Comparison of ENCODE assay signal across 15 cellular contexts in genomic region chr6:3635482-3635881, GRCh38.
A peak's percentile ranks its signal among the peaks of the same experiment; 100 is the strongest.
DNase-seq lines count a peak whose midpoint lies in the region; ATAC-seq and TF ChIP-seq lines count a peak whose summit lies in the region.
"Had no signal": no experiment of that assay in that cellular context is flagged by ENCODE, and none has a peak within 500 bp of the region (broad histone marks: within the 10 kb centered on the region; RNA-seq: fewer than 3 reads in every experiment).

No MANE protein-coding gene starts in this region.

- no peaks in the 10 kb centered on the region for H3K4me1 Mint-ChIP-seq in WTC11

- no peaks in the 10 kb centered on the region for H3K79me2 ChIP-seq in PC-3 (ENCODE audit: low read length)

- H3K36me3 Mint-ChIP-seq in WTC11, result no peaks in the 10 kb centered on the region

- H3K36me3 ChIP-seq in PC-3 (ENCODE audit: low read depth, low read length), result no peaks in the 10 kb centered on the region

- no peaks in the 10 kb centered on the region for H3K4me1 ChIP-seq in PC-3 (ENCODE audit: insufficient read depth, low read length)
- H3K4me1 ChIP-seq: Caco-2 had no signal

- no TSS peak for BruUV-seq in PC-3 (replicated peaks; lab: Mats Ljungman, UMichigan)

- no peak overlapping the region for H3K4me3 ChIP-seq in PC-3 (ENCODE audit: low read length)

- peaks cover 13% of the 10 kb centered on the region for H3K9me3 Mint-ChIP-seq in WTC11
- H3K9me3 Mint-ChIP-seq: CD4-positive, alpha-beta T cell; H9 had no signal

- peaks cover 2% of the 10 kb centered on the region; the same call in 1 of the 2 replicates for H3K27me3 Mint-ChIP-seq in WTC11 (ENCODE audit: low read depth)

- no peak overlapping the region for H3K27ac ChIP-seq in PC-3 (ENCODE audit: low read length)
- H3K27ac ChIP-seq: C4-2B, HL-60 had no signal

- CTCF ChIA-PET in PC-3 (lab: Charles Lee) (no interaction called here), WTC11 (lab: Charles Lee) (no interaction called here)

- H3K4me2 ChIP-seq in PC-3 (ENCODE audit: low read length), result no peak overlapping the region

- ATAC-seq in PC-3 (no peak), WTC11 (no peak)

- H3F3A ChIP-seq in PC-3 (ENCODE audit: low read length, unreplicated experiment), result no peaks in the 10 kb centered on the region

- no peaks in the 10 kb centered on the region for H3K27me3 ChIP-seq in PC-3 (ENCODE audit: low read length)

- POLR2A ChIA-PET in PC-3 (lab: Charles Lee; ENCODE audit: unreplicated experiment), result no interaction called here
- POLR2A ChIA-PET in WTC11 (lab: Charles Lee), result no interaction called here

- no peak overlapping the region for H3K27ac Mint-ChIP-seq in WTC11
- H3K27ac Mint-ChIP-seq: CD4-positive, alpha-beta T cell; H9 had no signal

- H3K4me3 Mint-ChIP-seq in WTC11, result no peak overlapping the region
- H3K4me3 Mint-ChIP-seq: CD4-positive, alpha-beta T cell; H9 had no signal

- 0 out of 2 replicates have a peak overlapping the region, but pooled peaks have one; percentile 1 for H2AFZ ChIP-seq in PC-3 (ENCODE audit: low read length)

- no peak for TF ChIP-seq CTCF in PC-3 (conservative IDR thresholded peaks at IDR 0.05; ENCODE audit: low read depth, low read length)
- no peak for TF ChIP-seq CTCF in WTC11 (IDR thresholded peaks at IDR 0.05)

- no peaks in the 10 kb centered on the region for H3K9me3 ChIP-seq in PC-3 (ENCODE audit: low read length)
- H3K9me3 ChIP-seq: Caco-2 had no signal

- DNase-seq in PC-3, result no peak
- peak; percentile 46 for DNase-seq in globus pallidus (ENCODE audit: low spot score)
- DNase-seq in midbrain (lab: John Stamatoyannopoulos, UW), result peak; percentile 20
- DNase-seq in NCI-H69 (lab: John Stamatoyannopoulos, UW), result no peak
- DNase-seq in pons (ENCODE audit: low spot score), result no peak
- no peak for DNase-seq in WTC11 (ENCODE audit: low spot score)
- no peak for DNase-seq in T-helper 9 cell
- DNase-seq: ACHN; Caco-2; CD4-positive, alpha-beta T cell; GDM1; GOT3; H9 had no signal

- no peaks in the 10 kb centered on the region for H4K20me1 ChIP-seq in PC-3 (ENCODE audit: low read length)

- H3K9ac ChIP-seq in PC-3 (ENCODE audit: low read length), result no peak overlapping the region

- H3K9me2 ChIP-seq in PC-3 (replicated peaks; ENCODE audit: low read length), result no peaks in the 10 kb centered on the region

- intact Hi-C loops in PC-3 (cut with micrococcal nuclease), result no loop called here

TF ChIP-seq in WTC11, 78 proteins besides CTCF, POLR2A, EP300 and RAD21 (continues in another document):
- TF ChIP-seq CREM (CRISPR knock-in tag; IDR thresholded peaks at IDR 0.05), result no peak
- TF ChIP-seq ATF3 (CRISPR knock-in tag; conservative IDR thresholded peaks at IDR 0.05), result no peak
- TF ChIP-seq MLX (CRISPR knock-in tag; IDR thresholded peaks at IDR 0.05), result no peak
- TF ChIP-seq NFE2L1 (CRISPR knock-in tag; IDR thresholded peaks at IDR 0.05), result no peak
- TF ChIP-seq ZMAT4 (CRISPR knock-in tag; IDR thresholded peaks at IDR 0.05), result no peak
- TF ChIP-seq FOXK1 (CRISPR knock-in tag; IDR thresholded peaks at IDR 0.05), result no peak
- TF ChIP-seq RELA (CRISPR knock-in tag; IDR thresholded peaks at IDR 0.05; ENCODE audit: borderline replicate concordance), result no peak
- TF ChIP-seq KAT7 (CRISPR knock-in tag; IDR thresholded peaks at IDR 0.05; ENCODE audit: borderline replicate concordance), result no peak
- TF ChIP-seq HMGA2 (CRISPR knock-in tag; IDR thresholded peaks at IDR 0.05), result no peak
- TF ChIP-seq PRDM15 (CRISPR knock-in tag; IDR thresholded peaks at IDR 0.05), result no peak
- TF ChIP-seq ZNF232 (CRISPR knock-in tag; IDR thresholded peaks at IDR 0.05), result no peak
- no peak for TF ChIP-seq AFF4 (CRISPR knock-in tag; IDR thresholded peaks at IDR 0.05; ENCODE audit: borderline replicate concordance)
- no peak for TF ChIP-seq ATF6 (CRISPR knock-in tag; IDR thresholded peaks at IDR 0.05)

Comparison
In these comparisons a context has a peak if more than half of its experiments do, and no peak if none do; other contexts are left out.
1. DNase-seq: peak in globus pallidus (single experiment) and midbrain (single experiment); none in PC-3 (single experiment), NCI-H69 (single experiment), pons (single experiment), WTC11 (single experiment) and T-helper 9 cell (single experiment).